33 cellular contexts compared by ENCODE assay signal in genomic region chr11:120977470-120977869, GRCh38. TPM values are rescaled to one million over a fixed set of nuclear protein-coding genes. Genes with fewer than 3 reads are reported as not detected.
A peak's percentile ranks its signal among the peaks of the same experiment; 100 is the strongest.
DNase-seq lines count a peak whose midpoint lies in the region; ATAC-seq and TF ChIP-seq lines count a peak whose summit lies in the region.
"Had no signal": no experiment of that assay in that cellular context is flagged by ENCODE, and none has a peak within 500 bp of the region (broad histone marks: within the 10 kb centered on the region; RNA-seq: fewer than 3 reads in every experiment).

No MANE protein-coding gene starts in this region.

- DNase-seq in HCEC 1CT (peak; percentile 21), NCI-H446 (lab: John Stamatoyannopoulos, UW) (peak; percentile 38 to 92), astrocyte of the spinal cord (ENCODE audit: low read depth, low spot score) (peak; percentile 23), myocyte (ENCODE audit: low read depth) (peak; percentile 97), aorta (no peak), Right ventricle myocardium inferior (ENCODE audit: missing footprints) (no peak)
- DNase-seq in stimulated activated naive CD8-positive, alpha-beta T cell treated with anti-CD3 and anti-CD28 coated beads, Interleukin-15, amount 100 ng/mL, for 72 hours = no peak
- DNase-seq: activated CD4-positive, alpha-beta T cell treated with anti-CD3 and anti-CD28 coated beads, Interleukin-2, amount 50 U/mL, for 48 hours; activated CD4-positive, CD25-positive, alpha-beta regulatory T cell; activated naive CD4-positive, alpha-beta T cell treated with anti-CD3 and anti-CD28 coated beads, Interleukin-2, amount 10 ng/mL, durations not matched to agents 7 days and 5 days; Calu3; caudate nucleus; DND-41; endodermal cell; esophagus squamous epithelium; mesenchymal stem cell; MV-4-11; naive thymus-derived CD4-positive, alpha-beta T cell; NCI-H1694; NCI-H2171; nucleus accumbens; sigmoid colon; stimulated activated naive CD4-positive, alpha-beta T cell; T-helper 1 cell; uterus had no signal

- peaks cover 56% of the 10 kb centered on the region for H3K27me3 Mint-ChIP-seq in stimulated activated naive CD8-positive, alpha-beta T cell treated with anti-CD3 and anti-CD28 coated beads, Interleukin-15, amount 100 ng/mL, for 72 hours

- no peaks in the 10 kb centered on the region for H3K27me3 ChIP-seq in aorta (ENCODE audit: control insufficient read depth in 1 of 2, insufficient read depth in 2 of 2, low read length in 1 of 2)
- H3K27me3 ChIP-seq: uterus had no signal

- in situ Hi-C loops in astrocyte of the spinal cord (cut with HindIII; ENCODE audit: low sequenced_read_pairs) = no loop called here

- no peak overlapping the region for H3K4me3 Mint-ChIP-seq in stimulated activated naive CD8-positive, alpha-beta T cell treated with anti-CD3 and anti-CD28 coated beads, Interleukin-15, amount 100 ng/mL, for 72 hours
- H3K4me3 Mint-ChIP-seq: activated naive CD4-positive, alpha-beta T cell treated with anti-CD3 and anti-CD28 coated beads, Interleukin-2, amount 10 ng/mL, durations not matched to agents 7 days and 5 days; activated T-helper 1 cell treated with anti-CD3 and anti-CD28 coated beads, Interleukin-12 subunit alpha, Interleukin-12 subunit beta, Interleukin-2, Interleukin-4 antibody, amounts not matched to agents 30 ng/mL and 10 ng/mL and 1 ng/mL, durations not matched to agents 14 hours and 24 hours and 36 hours; endodermal cell; GM23338; naive thymus-derived CD4-positive, alpha-beta T cell had no signal

- no peaks in the 10 kb centered on the region for H3K4me1 ChIP-seq in aorta (ENCODE audit: control insufficient read depth in 1 of 2, insufficient read depth in 2 of 2, low read length in 2 of 2)
- H3K4me1 ChIP-seq: esophagus squamous epithelium, prostate gland, sigmoid colon, uterus had no signal

- H3K36me3 ChIP-seq in aorta (ENCODE audit: control insufficient read depth in 1 of 2, insufficient read depth in 2 of 2, low read length in 1 of 2) = no peaks in the 10 kb centered on the region
- H3K36me3 ChIP-seq: esophagus squamous epithelium, prostate gland, sigmoid colon, thoracic aorta, uterus had no signal

- H3K9me3 Mint-ChIP-seq in stimulated activated naive CD8-positive, alpha-beta T cell treated with anti-CD3 and anti-CD28 coated beads, Interleukin-15, amount 100 ng/mL, for 72 hours = no peaks in the 10 kb centered on the region
- H3K9me3 Mint-ChIP-seq: activated naive CD4-positive, alpha-beta T cell treated with anti-CD3 and anti-CD28 coated beads, Interleukin-2, amount 10 ng/mL, durations not matched to agents 7 days and 5 days; activated T-helper 1 cell treated with anti-CD3 and anti-CD28 coated beads, Interleukin-12 subunit alpha, Interleukin-12 subunit beta, Interleukin-2, Interleukin-4 antibody, amounts not matched to agents 30 ng/mL and 10 ng/mL and 1 ng/mL, durations not matched to agents 14 hours and 24 hours and 36 hours; endodermal cell; GM23338; naive thymus-derived CD4-positive, alpha-beta T cell had no signal

- 54 to 70% methylated on average over 5 of the region's 5 CpGs for WGBS in aorta, 2 donors

- H3K27ac Mint-ChIP-seq in stimulated activated naive CD8-positive, alpha-beta T cell treated with anti-CD3 and anti-CD28 coated beads, Interleukin-15, amount 100 ng/mL, for 72 hours = no peak overlapping the region
- H3K27ac Mint-ChIP-seq: activated naive CD4-positive, alpha-beta T cell treated with anti-CD3 and anti-CD28 coated beads, Interleukin-2, amount 10 ng/mL, durations not matched to agents 7 days and 5 days; activated T-helper 1 cell treated with anti-CD3 and anti-CD28 coated beads, Interleukin-12 subunit alpha, Interleukin-12 subunit beta, Interleukin-2, Interleukin-4 antibody, amounts not matched to agents 30 ng/mL and 10 ng/mL and 1 ng/mL, durations not matched to agents 14 hours and 24 hours and 36 hours; endodermal cell; GM23338; naive thymus-derived CD4-positive, alpha-beta T cell had no signal

- no peaks in the 10 kb centered on the region for H3K9me3 ChIP-seq in aorta (ENCODE audit: control insufficient read depth, low read length)
- H3K9me3 ChIP-seq: esophagus squamous epithelium, prostate gland, sigmoid colon, thoracic aorta, uterus had no signal

- H3K4me3 ChIP-seq in astrocyte of the spinal cord (ENCODE audit: low read depth, low read length) (no peak overlapping the region), aorta (ENCODE audit: low read length in 2 of 2) (no peak overlapping the region)
- H3K4me3 ChIP-seq: esophagus squamous epithelium, GM23338, K562, prostate gland, sigmoid colon, thoracic aorta, uterus had no signal

- intact Hi-C loops in aorta (cut with DNase I) (no loop called here), Right ventricle myocardium inferior (cut with DNase I) (no loop called here)

- no peak for ATAC-seq in stimulated activated naive CD8-positive, alpha-beta T cell treated with anti-CD3 and anti-CD28 coated beads, Interleukin-15, amount 100 ng/mL, for 72 hours
- ATAC-seq in aorta (ENCODE audit: low FRiP score) = no peak
- ATAC-seq in GM21717 (IDR thresholded peaks at IDR 0.05; ENCODE audit: unreplicated experiment) = no peak
- no peak for ATAC-seq in Right ventricle myocardium inferior
- ATAC-seq: GM23338; K562; naive thymus-derived CD4-positive, alpha-beta T cell; Panc1 had no signal

- TF ChIP-seq CTCF in astrocyte of the spinal cord (IDR thresholded peaks at IDR 0.05; ENCODE audit: low read depth, low read length) = no peak

- H3K4me1 Mint-ChIP-seq in stimulated activated naive CD8-positive, alpha-beta T cell treated with anti-CD3 and anti-CD28 coated beads, Interleukin-15, amount 100 ng/mL, for 72 hours = no peaks in the 10 kb centered on the region
- H3K4me1 Mint-ChIP-seq: activated naive CD4-positive, alpha-beta T cell treated with anti-CD3 and anti-CD28 coated beads, Interleukin-2, amount 10 ng/mL, durations not matched to agents 7 days and 5 days; naive thymus-derived CD4-positive, alpha-beta T cell had no signal

- H3K27ac ChIP-seq in aorta (ENCODE audit: low read depth in 1 of 2, low read length in 2 of 2) = no peak overlapping the region
- H3K27ac ChIP-seq: C4-2B, esophagus squamous epithelium, prostate gland, sigmoid colon, thoracic aorta, uterus had no signal

RNA-seq across cellular contexts. Expression of gene TBCEL, which starts 46.4 kb away (rescaled TPM):
- total RNA-seq in myocyte (37.7 and 55.9 TPM in 2 replicates), aorta (10 to 100 TPM; 25.1 to 29.1 TPM), Right ventricle myocardium inferior (25.2 TPM)
- 17.2 TPM for polyA plus RNA-seq in myocyte (2012)
- polyA plus RNA-seq in aorta = 1 to 10 TPM; 5.9 to 8.0 TPM

Comparison
In these comparisons a context has a peak if more than half of its experiments do, and no peak if none do; other contexts are left out.
1. DNase-seq: peak in HCEC 1CT (single experiment), NCI-H446 (2 of 2), astrocyte of the spinal cord (single experiment) and myocyte (single experiment); none in stimulated activated naive CD8-positive, alpha-beta T cell treated with anti-CD3 and anti-CD28 coated beads, Interleukin-15, amount 100 ng/mL, for 72 hours (0 of 2), aorta (0 of 2) and Right ventricle myocardium inferior (single experiment).